8 cellular contexts compared by ENCODE assay signal in genomic region chr6:25053875-25054371, GRCh38.
DNase-seq lines count a peak whose midpoint lies in the region; ATAC-seq and TF ChIP-seq lines count a peak whose summit lies in the region.

No MANE protein-coding gene starts in this region.

- H3K36me3 ChIP-seq in CD8-positive, alpha-beta T cell (ENCODE audit: insufficient read depth, low read length), result no peaks in the 10 kb centered on the region

- ATAC-seq in CD8-positive, alpha-beta T cell, result no peak
- ATAC-seq in GM19328 (IDR thresholded peaks at IDR 0.05; ENCODE audit: unreplicated experiment), result peak; percentile 63
- peak; percentile 76 for ATAC-seq in HG03175 (IDR thresholded peaks at IDR 0.05; ENCODE audit: unreplicated experiment)
- ATAC-seq in activated B cell treated with CpG ODN at 0.5 μM for 24 hours (ENCODE audit: low read depth), result peak; percentile 76
- peak; percentile 64 for ATAC-seq in naive B cell (ENCODE audit: low read depth in 2 of 2)

- intact Hi-C loops in CD8-positive, alpha-beta T cell (cut with DNase I, micrococcal nuclease), result loop anchor here in 1 of 2 experiments (2.0 kb wide), 1 partner anchor 25 kb away; no protein-coding TSS in a partner anchor
- intact Hi-C loops in activated B cell treated with CpG ODN at 0.5 μM for 24 hours (cut with micrococcal nuclease), result loop anchor here (1.0 to 2.0 kb wide), 5 partner anchors 11 to 333 kb away; no protein-coding TSS in a partner anchor

- H3K27me3 Mint-ChIP-seq in CD8-positive, alpha-beta T cell (ENCODE audit: low read depth), result no peaks in the 10 kb centered on the region
- H3K27me3 Mint-ChIP-seq in activated B cell treated with CpG ODN at 0.5 μM for 24 hours (no peaks in the 10 kb centered on the region), naive B cell (no peaks in the 10 kb centered on the region)

- H3K4me1 Mint-ChIP-seq in CD8-positive, alpha-beta T cell (ENCODE audit: low read depth), result peaks cover 72% of the 10 kb centered on the region
- H3K4me1 Mint-ChIP-seq in activated B cell treated with CpG ODN at 0.5 μM for 24 hours (peaks cover 96% of the 10 kb centered on the region), naive B cell (peaks cover 56 to 89% (median 76%) of the 10 kb centered on the region in 3 donors)

- H3K4me3 ChIP-seq in CD8-positive, alpha-beta T cell (ENCODE audit: low read depth, low read length), result no peak overlapping the region

- H3K9me3 ChIP-seq in CD8-positive, alpha-beta T cell (ENCODE audit: low read length), result no peaks in the 10 kb centered on the region

- no peak overlapping the region for H3K27ac ChIP-seq in CD8-positive, alpha-beta T cell (ENCODE audit: low read depth, low read length)
- no peak overlapping the region for H3K27ac ChIP-seq in RWPE1

- H3K36me3 Mint-ChIP-seq in CD8-positive, alpha-beta T cell, result no peaks in the 10 kb centered on the region
- H3K36me3 Mint-ChIP-seq in activated B cell treated with CpG ODN at 0.5 μM for 24 hours (ENCODE audit: low read depth) (no peaks in the 10 kb centered on the region), naive B cell (no peaks in the 10 kb centered on the region)

- POLR2A ChIA-PET in CD8-positive, alpha-beta T cell (lab: Charles Lee), result interaction anchor here (0.9 to 1.1 kb wide), 2 partner anchors 19 to 85 kb away, joined by 3 to 4 read pairs; no protein-coding TSS in a partner anchor
- POLR2A ChIA-PET in activated B cell treated with CpG ODN at 0.5 μM for 24 hours (lab: Charles Lee) (interaction anchor here (0.6 to 5.2 kb wide), 16 partner anchors 8 to 220 kb away, joined by 3 to 120 read pairs (median 4); no protein-coding TSS in a partner anchor), RWPE1 (lab: Yijun Ruan, JAX; ENCODE audit: low non-redundant PET) (no interaction called here), HEK293T (lab: Yijun Ruan, JAX) (no interaction called here)

- no peaks in the 10 kb centered on the region for H3K27me3 ChIP-seq in CD8-positive, alpha-beta T cell (ENCODE audit: insufficient read depth, low read length)

- H3K27ac Mint-ChIP-seq in CD8-positive, alpha-beta T cell, result peak overlapping the region; percentile 11
- peak overlapping the region; percentile 96 for H3K27ac Mint-ChIP-seq in activated B cell treated with CpG ODN at 0.5 μM for 24 hours
- H3K27ac Mint-ChIP-seq in naive B cell, result peak overlapping the region in 5 of 6 donors; percentile 86 to 98 (median 89)

- DNase-seq in CD8-positive, alpha-beta T cell, result no peak
- no peak for DNase-seq in activated B cell treated with CpG ODN at 0.5 μM for 24 hours
- peak; percentile 29 for DNase-seq in naive B cell
- no peak for DNase-seq in RWPE1 (ENCODE audit: low spot score)
- no peak for DNase-seq in RKO (ENCODE audit: low spot score)
- no peak for DNase-seq in HEK293T (ENCODE audit: extremely low spot score)

- no peak for TF ChIP-seq CTCF in CD8-positive, alpha-beta T cell (IDR thresholded peaks at IDR 0.05)
- TF ChIP-seq CTCF in activated B cell treated with CpG ODN at 0.5 μM for 24 hours (IDR thresholded peaks at IDR 0.05), result no peak
- no peak for TF ChIP-seq CTCF in RWPE1 (conservative IDR thresholded peaks at IDR 0.05; ENCODE audit: low read depth)

- H3K9me3 Mint-ChIP-seq in CD8-positive, alpha-beta T cell, result no peaks in the 10 kb centered on the region
- H3K9me3 Mint-ChIP-seq in activated B cell treated with CpG ODN at 0.5 μM for 24 hours (no peaks in the 10 kb centered on the region), naive B cell (no peaks in the 10 kb centered on the region)

- H3K4me1 ChIP-seq in CD8-positive, alpha-beta T cell (ENCODE audit: insufficient read depth, low read length), result peaks cover 41% of the 10 kb centered on the region

- H3K4me3 Mint-ChIP-seq in CD8-positive, alpha-beta T cell, result no peak overlapping the region
- peak overlapping the region; percentile 75 for H3K4me3 Mint-ChIP-seq in activated B cell treated with CpG ODN at 0.5 μM for 24 hours
- H3K4me3 Mint-ChIP-seq in naive B cell, result peak overlapping the region in 6 of 8 donors; percentile 35 to 75 (median 52)

- CTCF ChIA-PET in CD8-positive, alpha-beta T cell (lab: Charles Lee), result interaction anchor here (0.9 to 5.9 kb wide), 8 partner anchors 12 to 196 kb away, joined by 3 to 32 read pairs (median 4); no protein-coding TSS in a partner anchor
- CTCF ChIA-PET in activated B cell treated with CpG ODN at 0.5 μM for 24 hours (lab: Charles Lee), result interaction anchor here (0.7 to 4.3 kb wide), 10 partner anchors 9 to 62 kb away, joined by 3 to 31 read pairs (median 4); no protein-coding TSS in a partner anchor
- CTCF ChIA-PET in RWPE1 (lab: Yijun Ruan, JAX), result no interaction called here
- CTCF ChIA-PET in HEK293T (lab: Yijun Ruan, JAX), result interaction anchor here (0.6 to 1.7 kb wide), 5 partner anchors 17 to 453 kb away, joined by 3 to 5 read pairs (median 3); no protein-coding TSS in a partner anchor

TF ChIP-seq in HEK293T, 16 proteins besides CTCF, POLR2A, EP300 and RAD21:
- TF ChIP-seq LEF1 (IDR thresholded peaks at IDR 0.05; ENCODE audit: borderline replicate concordance), result no peak
- TF ChIP-seq BHLHE40 (IDR thresholded peaks at IDR 0.05; ENCODE audit: borderline replicate concordance), result no peak
- no peak for TF ChIP-seq CTBP1 (IDR thresholded peaks at IDR 0.05; ENCODE audit: borderline replicate concordance)
- TF ChIP-seq SP1 (IDR thresholded peaks at IDR 0.05), result no peak

Comparison
In these comparisons a context has a peak if more than half of its experiments do, and no peak if none do; other contexts are left out.
1. H3K27ac Mint-ChIP-seq: peak in every context shown above with its lines; median percentile 96 in activated B cell treated with CpG ODN at 0.5 μM for 24 hours; 89 in naive B cell; 11 in CD8-positive, alpha-beta T cell.
2. POLR2A ChIA-PET loops: an anchor here in CD8-positive, alpha-beta T cell (0.9 to 1.1 kb wide) and activated B cell treated with CpG ODN at 0.5 μM for 24 hours (0.6 to 5.2 kb wide); none called in RWPE1 and HEK293T.